15 cellular contexts compared by ENCODE assay signal in the genomic region with DNA sequence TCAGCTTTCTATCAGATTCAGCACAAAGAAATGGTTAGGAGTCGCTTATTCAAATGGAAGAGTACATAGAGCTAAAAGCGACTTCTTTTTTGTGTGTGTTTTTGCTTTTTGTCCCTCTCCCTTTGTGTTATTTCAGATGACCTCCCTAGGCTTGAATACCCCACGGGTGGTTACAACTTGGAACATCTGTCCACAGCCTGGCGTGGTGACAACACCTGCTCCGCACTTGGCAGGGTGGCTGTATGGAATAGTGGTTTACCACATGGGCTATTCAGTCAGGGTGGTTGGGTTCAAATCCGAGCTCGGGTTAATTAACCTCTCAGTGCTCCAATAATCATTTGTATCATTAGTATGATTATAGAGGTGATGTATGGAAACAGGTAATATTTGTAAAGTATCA.
"Had no signal": no experiment of that assay in that cellular context is flagged by ENCODE, and none has a peak within 500 bp of the region (broad histone marks: within the 10 kb centered on the region; RNA-seq: fewer than 3 reads in every experiment).

No MANE protein-coding gene starts in this region.

- ATAC-seq: mucosa of descending colon; naive thymus-derived CD4-positive, alpha-beta T cell had no signal

- DNase-seq: activated CD4-positive, alpha-beta T cell treated with anti-CD3 and anti-CD28 coated beads for 1 hour; activated CD8-positive, alpha-beta memory T cell treated with anti-CD3 and anti-CD28 coated beads for 24 hours; activated CD8-positive, alpha-beta memory T cell treated with anti-CD3 and anti-CD28 coated beads, Interleukin-2, amount 50 U/mL, for 48 hours; activated effector memory CD4-positive, alpha-beta T cell treated with Interleukin-2 at 50 U/mL for 16 hours; activated naive CD4-positive, alpha-beta T cell treated with anti-CD3 and anti-CD28 coated beads, Interleukin-2, amount 50 U/mL, for 16 hours; activated T-cell treated with anti-CD3 and anti-CD28 coated beads, Interleukin-2, amount 50 U/mL, for 48 hours; erythroblast; head of caudate nucleus; left ventricle myocardium inferior; mucosa of descending colon; naive thymus-derived CD4-positive, alpha-beta T cell; stimulated activated CD4-positive, alpha-beta T cell treated with anti-CD3 and anti-CD28 coated beads, Interleukin-2, amount 100 ng/mL, for 24 hours; stimulated activated naive CD4-positive, alpha-beta T cell treated with Interleukin-2 at 50 U/mL for 16 hours; thyroid gland; WERI-Rb-1 had no signal
